8 cellular contexts compared by ENCODE assay signal in the genomic region with DNA sequence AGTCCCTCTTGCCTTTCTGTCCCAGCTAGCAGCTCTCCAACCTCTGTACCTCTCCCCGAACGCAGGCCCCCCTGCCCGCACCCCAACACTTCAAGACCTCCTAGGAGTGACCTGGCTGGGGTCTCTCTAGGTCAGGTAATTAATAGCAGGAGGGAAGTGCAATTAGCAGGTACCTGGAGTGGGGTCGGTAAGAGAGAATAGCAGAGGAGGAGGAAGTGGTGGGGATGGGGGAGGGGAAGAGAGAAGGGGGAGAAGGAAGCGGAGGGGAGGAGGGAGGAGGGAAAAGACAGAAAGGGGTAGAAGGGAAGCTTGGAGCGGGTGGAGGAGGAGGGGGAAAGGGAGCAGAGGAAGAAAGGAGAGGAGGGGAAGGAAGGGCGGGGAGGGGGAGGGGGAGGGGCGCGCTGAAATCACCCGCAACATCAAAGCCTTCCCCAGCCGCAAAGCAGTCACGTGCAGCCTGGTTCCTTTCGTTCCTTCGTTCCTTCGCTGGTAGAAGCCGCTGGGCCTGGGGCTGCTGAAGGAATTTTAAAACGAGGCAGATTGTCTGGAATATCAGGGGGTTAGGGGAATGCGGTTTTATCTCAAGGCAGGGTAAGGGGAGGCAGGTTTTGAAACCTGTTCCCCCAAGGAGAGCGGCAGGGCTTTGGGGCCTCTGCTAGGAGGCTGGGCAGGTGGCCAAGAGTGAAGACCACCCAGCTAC. TPM values are rescaled to one million over a fixed set of nuclear protein-coding genes. Genes with fewer than 3 reads are reported as not detected.
DNase-seq lines count a peak whose midpoint lies in the region; ATAC-seq and TF ChIP-seq lines count a peak whose summit lies in the region.

No MANE protein-coding gene starts in this region.

- CTCF ChIA-PET in CD8-positive, alpha-beta memory T cell (lab: Charles Lee) = no interaction called here
- CTCF ChIA-PET in naive thymus-derived CD4-positive, alpha-beta T cell (lab: Charles Lee) = interaction anchor here (1.0 kb wide), 1 partner anchor 14 kb away, joined by 3 read pairs; no protein-coding TSS in a partner anchor

- POLR2A ChIA-PET in CD8-positive, alpha-beta memory T cell (lab: Charles Lee) = interaction anchor here (0.6 kb wide), 1 partner anchor 235 kb away, joined by 4 read pairs; no protein-coding TSS in a partner anchor
- POLR2A ChIA-PET in naive thymus-derived CD4-positive, alpha-beta T cell (lab: Charles Lee) = interaction anchor here (0.5 to 7.0 kb wide), 4 partner anchors 10 to 219 kb away, joined by 3 to 50 read pairs (median 4); no protein-coding TSS in a partner anchor

- no peaks in the 10 kb centered on the region for H3K36me3 Mint-ChIP-seq in CD8-positive, alpha-beta memory T cell
- H3K36me3 Mint-ChIP-seq in naive thymus-derived CD4-positive, alpha-beta T cell = no peaks in the 10 kb centered on the region

- H3K4me1 ChIP-seq in CD8-positive, alpha-beta memory T cell (ENCODE audit: insufficient read depth, low read length) = peaks cover 79% of the 10 kb centered on the region
- H3K4me1 ChIP-seq in OCI-LY1 (ENCODE audit: insufficient read depth, low read length, severe bottlenecking) (peaks cover 25% of the 10 kb centered on the region), esophagus muscularis mucosa (peaks cover 7 to 40% (median 26%) of the 10 kb centered on the region in 4 donors)
- H3K4me1 ChIP-seq in naive thymus-derived CD4-positive, alpha-beta T cell (ENCODE audit: control insufficient read depth in 2 of 2, insufficient read depth in 2 of 2, low read length in 2 of 2) = peaks cover 29 to 85% of the 10 kb centered on the region in 2 donors

- DNase-seq in CD8-positive, alpha-beta memory T cell = peak; percentile 46 to 71 (median 52)
- DNase-seq in activated effector memory CD4-positive, alpha-beta T cell treated with anti-CD3 and anti-CD28 coated beads, Interleukin-2, amount 50 U/mL, for 16 hours = peak; percentile 87
- DNase-seq in naive thymus-derived CD4-positive, alpha-beta T cell = peak in 8 of 9 donors; percentile 36 to 67 (median 58)
- no peak for DNase-seq in activated CD4-positive, CD25-positive, alpha-beta regulatory T cell (lab: John Stamatoyannopoulos, UW)
- DNase-seq in esophagus muscularis mucosa (ENCODE audit: extremely low spot score) = no peak

- TF ChIP-seq EP300 in esophagus muscularis mucosa (IDR thresholded peaks at IDR 0.05) = no peak

- peaks cover 45 to 75% (median 60%) of the 10 kb centered on the region in 3 donors for H3K4me1 Mint-ChIP-seq in CD8-positive, alpha-beta memory T cell
- peaks cover 66 to 98% (median 91%) of the 10 kb centered on the region in 7 donors for H3K4me1 Mint-ChIP-seq in naive thymus-derived CD4-positive, alpha-beta T cell

- H3F3A ChIP-seq in OCI-LY1 (ENCODE audit: insufficient read depth, low read length) = no peaks in the 10 kb centered on the region

- ATAC-seq in naive thymus-derived CD4-positive, alpha-beta T cell = peak; percentile 50
- ATAC-seq in HG03460 (IDR thresholded peaks at IDR 0.05; ENCODE audit: unreplicated experiment) (no peak), GM21367 (IDR thresholded peaks at IDR 0.05; ENCODE audit: unreplicated experiment) (no peak)

- no peak overlapping the region for H2AFZ ChIP-seq in OCI-LY1 (ENCODE audit: low read length)

- no peaks in the 10 kb centered on the region for H3K79me2 ChIP-seq in OCI-LY1 (ENCODE audit: insufficient read depth, low read length)

- TF ChIP-seq CTCF in OCI-LY1 (IDR thresholded peaks at IDR 0.05; ENCODE audit: low read length) (no peak), esophagus muscularis mucosa (IDR thresholded peaks at IDR 0.05) (no peak)

- no peaks in the 10 kb centered on the region for H3K36me3 ChIP-seq in CD8-positive, alpha-beta memory T cell (ENCODE audit: insufficient read depth, low read length)
- H3K36me3 ChIP-seq in OCI-LY1 (ENCODE audit: insufficient read depth, low read length) (no peaks in the 10 kb centered on the region), esophagus muscularis mucosa (no peaks in the 10 kb centered on the region)
- no peaks in the 10 kb centered on the region for H3K36me3 ChIP-seq in naive thymus-derived CD4-positive, alpha-beta T cell (ENCODE audit: control insufficient read depth in 2 of 3, insufficient read depth in 3 of 3, low read length in 3 of 3)

- peak overlapping the region; percentile 63 to 92 (median 83) for H3K4me3 Mint-ChIP-seq in CD8-positive, alpha-beta memory T cell
- H3K4me3 Mint-ChIP-seq in naive thymus-derived CD4-positive, alpha-beta T cell = peak overlapping the region; percentile 74 to 95 (median 84)

- no peaks in the 10 kb centered on the region for H3K27me3 ChIP-seq in CD8-positive, alpha-beta memory T cell (ENCODE audit: insufficient read depth, low read length, poor library complexity, severe bottlenecking)
- H3K27me3 ChIP-seq in OCI-LY1 (ENCODE audit: insufficient read depth, low read length) (0 out of 2 replicates have a peak, but pooled peaks cover 5% of the 10 kb centered on the region), esophagus muscularis mucosa (no peaks in the 10 kb centered on the region)
- no peaks in the 10 kb centered on the region for H3K27me3 ChIP-seq in naive thymus-derived CD4-positive, alpha-beta T cell (ENCODE audit: control insufficient read depth in 2 of 2, insufficient read depth in 2 of 2, low read length in 2 of 2)

- H3K9me2 ChIP-seq in OCI-LY1 (ENCODE audit: low read depth, low read length) = no peaks in the 10 kb centered on the region

- peak overlapping the region; percentile 47 for H3K27ac ChIP-seq in CD8-positive, alpha-beta memory T cell (ENCODE audit: low read depth, low read length)
- peak overlapping the region; percentile 32 for H3K27ac ChIP-seq in OCI-LY1 (ENCODE audit: low read depth, low read length, poor library complexity, severe bottlenecking)
- peak overlapping the region; percentile 79 for H3K27ac ChIP-seq in naive thymus-derived CD4-positive, alpha-beta T cell (ENCODE audit: low read depth, low read length)
- H3K27ac ChIP-seq in esophagus muscularis mucosa (replicated peaks in 1 of 4) = no peak overlapping the region

- no peak overlapping the region for H3K9ac ChIP-seq in OCI-LY1 (ENCODE audit: low read length)

- intact Hi-C loops in naive thymus-derived CD4-positive, alpha-beta T cell (cut with micrococcal nuclease) = loop anchor here in 1 of 2 donors (1.0 to 5.0 kb wide), 3 partner anchors 30 to 138 kb away; no protein-coding TSS in a partner anchor
- intact Hi-C loops in esophagus muscularis mucosa (cut with DNase I) = no loop called here

- H4K20me1 ChIP-seq in OCI-LY1 (ENCODE audit: insufficient read depth, low read length) = no peaks in the 10 kb centered on the region

- peaks cover 0 to 2% of the 10 kb centered on the region in 2 donors for H3K27me3 Mint-ChIP-seq in CD8-positive, alpha-beta memory T cell
- H3K27me3 Mint-ChIP-seq in naive thymus-derived CD4-positive, alpha-beta T cell = peaks cover 0 to 18% (median 0%) of the 10 kb centered on the region in 5 donors

- H3K4me3 ChIP-seq in CD8-positive, alpha-beta memory T cell (ENCODE audit: low read length) = peak overlapping the region; percentile 58
- H3K4me3 ChIP-seq in OCI-LY1 (ENCODE audit: low read depth, low read length, poor library complexity, severe bottlenecking) = peak overlapping the region; percentile 34
- H3K4me3 ChIP-seq in naive thymus-derived CD4-positive, alpha-beta T cell (ENCODE audit: low read length) = peak overlapping the region; percentile 68
- peak overlapping the region in 1 of 4 donors; percentile 22 for H3K4me3 ChIP-seq in esophagus muscularis mucosa

- peak overlapping the region; percentile 79 to 98 (median 86) for H3K27ac Mint-ChIP-seq in CD8-positive, alpha-beta memory T cell
- H3K27ac Mint-ChIP-seq in naive thymus-derived CD4-positive, alpha-beta T cell = peak overlapping the region; percentile 86 to 98 (median 95)

- no peaks in the 10 kb centered on the region for H3K9me3 ChIP-seq in CD8-positive, alpha-beta memory T cell (ENCODE audit: low read length)
- no peaks in the 10 kb centered on the region for H3K9me3 ChIP-seq in OCI-LY1 (ENCODE audit: low read length)
- no peaks in the 10 kb centered on the region for H3K9me3 ChIP-seq in naive thymus-derived CD4-positive, alpha-beta T cell (ENCODE audit: control insufficient read depth in 2 of 3, low read length in 3 of 3)
- H3K9me3 ChIP-seq in esophagus muscularis mucosa = no peaks in the 10 kb centered on the region

- H3K9me3 Mint-ChIP-seq in CD8-positive, alpha-beta memory T cell = no peaks in the 10 kb centered on the region
- no peaks in the 10 kb centered on the region for H3K9me3 Mint-ChIP-seq in naive thymus-derived CD4-positive, alpha-beta T cell

- WGBS in esophagus muscularis mucosa = 53% methylated on average over 19 of the region's 19 CpGs

- no peak for TF ChIP-seq POLR2A in esophagus muscularis mucosa (IDR thresholded peaks at IDR 0.05; ENCODE audit: low read depth)

- H3K4me2 ChIP-seq in OCI-LY1 (ENCODE audit: low read length) = peak overlapping the region; percentile 56

RNA-seq across cellular contexts. Expression of a gene that starts 29.3 kb away (rescaled TPM):
- 10 to 100 TPM; 64.0 to 68.2 TPM for total RNA-seq in CD8-positive, alpha-beta memory T cell
- polyA plus RNA-seq in CD8-positive, alpha-beta memory T cell = 3.3 TPM
- total RNA-seq in naive thymus-derived CD4-positive, alpha-beta T cell = 10 to 100 TPM; 63.6 to 97.2 (median 78.1) TPM
- polyA plus RNA-seq in naive thymus-derived CD4-positive, alpha-beta T cell = 1 to 10 TPM; 3.3 to 3.8 TPM
- 10 to 100 TPM; 24.9 to 48.2 (median 38.4) TPM for total RNA-seq in esophagus muscularis mucosa

Comparison
In these comparisons a context has a peak if more than half of its experiments do, and no peak if none do; other contexts are left out.
1. DNase-seq: peak in CD8-positive, alpha-beta memory T cell (5 of 5), activated effector memory CD4-positive, alpha-beta T cell treated with anti-CD3 and anti-CD28 coated beads, Interleukin-2, amount 50 U/mL, for 16 hours (single experiment) and naive thymus-derived CD4-positive, alpha-beta T cell (8 of 9); none in activated CD4-positive, CD25-positive, alpha-beta regulatory T cell (0 of 4) and esophagus muscularis mucosa (single experiment).
2. H3K27ac ChIP-seq: peak in CD8-positive, alpha-beta memory T cell (single experiment), OCI-LY1 (single experiment) and naive thymus-derived CD4-positive, alpha-beta T cell (single experiment); none in esophagus muscularis mucosa (0 of 4).